1 cellular context compared by ENCODE assay signal in genomic region chr1:220732621-220733020, GRCh38.
TF ChIP-seq lines count a peak whose summit lies in the region.

No MANE protein-coding gene starts in this region.

TF ChIP-seq in H1, 55 proteins besides CTCF, POLR2A, EP300 and RAD21:
- no peak for TF ChIP-seq POLR2AphosphoS5 (IDR thresholded peaks at IDR 0.05; ENCODE audit: low read depth, low read length)
- no peak for TF ChIP-seq YY1 (IDR thresholded peaks at IDR 0.05; ENCODE audit: low read depth, low read length)
- TF ChIP-seq SP1 (IDR thresholded peaks at IDR 0.05; ENCODE audit: low read depth, low read length): no peak
- TF ChIP-seq CEBPB (IDR thresholded peaks at IDR 0.05; ENCODE audit: low read depth, low read length): no peak
- TF ChIP-seq SIN3A (conservative IDR thresholded peaks at IDR 0.05 in 1 of 2, IDR thresholded peaks at IDR 0.05 in 1 of 2; ENCODE audit: low read depth in 1 of 2, low read length in 2 of 2): no peak
- no peak for TF ChIP-seq TAF7 (optimal IDR thresholded peaks at IDR 0.05; ENCODE audit: borderline replicate concordance, low read depth, low read length)
- no peak for TF ChIP-seq MAFK (IDR thresholded peaks at IDR 0.05; ENCODE audit: low read depth, low read length)
- TF ChIP-seq BRCA1 (IDR thresholded peaks at IDR 0.05; ENCODE audit: low read depth, low read length): no peak
- TF ChIP-seq, protein P1, sequence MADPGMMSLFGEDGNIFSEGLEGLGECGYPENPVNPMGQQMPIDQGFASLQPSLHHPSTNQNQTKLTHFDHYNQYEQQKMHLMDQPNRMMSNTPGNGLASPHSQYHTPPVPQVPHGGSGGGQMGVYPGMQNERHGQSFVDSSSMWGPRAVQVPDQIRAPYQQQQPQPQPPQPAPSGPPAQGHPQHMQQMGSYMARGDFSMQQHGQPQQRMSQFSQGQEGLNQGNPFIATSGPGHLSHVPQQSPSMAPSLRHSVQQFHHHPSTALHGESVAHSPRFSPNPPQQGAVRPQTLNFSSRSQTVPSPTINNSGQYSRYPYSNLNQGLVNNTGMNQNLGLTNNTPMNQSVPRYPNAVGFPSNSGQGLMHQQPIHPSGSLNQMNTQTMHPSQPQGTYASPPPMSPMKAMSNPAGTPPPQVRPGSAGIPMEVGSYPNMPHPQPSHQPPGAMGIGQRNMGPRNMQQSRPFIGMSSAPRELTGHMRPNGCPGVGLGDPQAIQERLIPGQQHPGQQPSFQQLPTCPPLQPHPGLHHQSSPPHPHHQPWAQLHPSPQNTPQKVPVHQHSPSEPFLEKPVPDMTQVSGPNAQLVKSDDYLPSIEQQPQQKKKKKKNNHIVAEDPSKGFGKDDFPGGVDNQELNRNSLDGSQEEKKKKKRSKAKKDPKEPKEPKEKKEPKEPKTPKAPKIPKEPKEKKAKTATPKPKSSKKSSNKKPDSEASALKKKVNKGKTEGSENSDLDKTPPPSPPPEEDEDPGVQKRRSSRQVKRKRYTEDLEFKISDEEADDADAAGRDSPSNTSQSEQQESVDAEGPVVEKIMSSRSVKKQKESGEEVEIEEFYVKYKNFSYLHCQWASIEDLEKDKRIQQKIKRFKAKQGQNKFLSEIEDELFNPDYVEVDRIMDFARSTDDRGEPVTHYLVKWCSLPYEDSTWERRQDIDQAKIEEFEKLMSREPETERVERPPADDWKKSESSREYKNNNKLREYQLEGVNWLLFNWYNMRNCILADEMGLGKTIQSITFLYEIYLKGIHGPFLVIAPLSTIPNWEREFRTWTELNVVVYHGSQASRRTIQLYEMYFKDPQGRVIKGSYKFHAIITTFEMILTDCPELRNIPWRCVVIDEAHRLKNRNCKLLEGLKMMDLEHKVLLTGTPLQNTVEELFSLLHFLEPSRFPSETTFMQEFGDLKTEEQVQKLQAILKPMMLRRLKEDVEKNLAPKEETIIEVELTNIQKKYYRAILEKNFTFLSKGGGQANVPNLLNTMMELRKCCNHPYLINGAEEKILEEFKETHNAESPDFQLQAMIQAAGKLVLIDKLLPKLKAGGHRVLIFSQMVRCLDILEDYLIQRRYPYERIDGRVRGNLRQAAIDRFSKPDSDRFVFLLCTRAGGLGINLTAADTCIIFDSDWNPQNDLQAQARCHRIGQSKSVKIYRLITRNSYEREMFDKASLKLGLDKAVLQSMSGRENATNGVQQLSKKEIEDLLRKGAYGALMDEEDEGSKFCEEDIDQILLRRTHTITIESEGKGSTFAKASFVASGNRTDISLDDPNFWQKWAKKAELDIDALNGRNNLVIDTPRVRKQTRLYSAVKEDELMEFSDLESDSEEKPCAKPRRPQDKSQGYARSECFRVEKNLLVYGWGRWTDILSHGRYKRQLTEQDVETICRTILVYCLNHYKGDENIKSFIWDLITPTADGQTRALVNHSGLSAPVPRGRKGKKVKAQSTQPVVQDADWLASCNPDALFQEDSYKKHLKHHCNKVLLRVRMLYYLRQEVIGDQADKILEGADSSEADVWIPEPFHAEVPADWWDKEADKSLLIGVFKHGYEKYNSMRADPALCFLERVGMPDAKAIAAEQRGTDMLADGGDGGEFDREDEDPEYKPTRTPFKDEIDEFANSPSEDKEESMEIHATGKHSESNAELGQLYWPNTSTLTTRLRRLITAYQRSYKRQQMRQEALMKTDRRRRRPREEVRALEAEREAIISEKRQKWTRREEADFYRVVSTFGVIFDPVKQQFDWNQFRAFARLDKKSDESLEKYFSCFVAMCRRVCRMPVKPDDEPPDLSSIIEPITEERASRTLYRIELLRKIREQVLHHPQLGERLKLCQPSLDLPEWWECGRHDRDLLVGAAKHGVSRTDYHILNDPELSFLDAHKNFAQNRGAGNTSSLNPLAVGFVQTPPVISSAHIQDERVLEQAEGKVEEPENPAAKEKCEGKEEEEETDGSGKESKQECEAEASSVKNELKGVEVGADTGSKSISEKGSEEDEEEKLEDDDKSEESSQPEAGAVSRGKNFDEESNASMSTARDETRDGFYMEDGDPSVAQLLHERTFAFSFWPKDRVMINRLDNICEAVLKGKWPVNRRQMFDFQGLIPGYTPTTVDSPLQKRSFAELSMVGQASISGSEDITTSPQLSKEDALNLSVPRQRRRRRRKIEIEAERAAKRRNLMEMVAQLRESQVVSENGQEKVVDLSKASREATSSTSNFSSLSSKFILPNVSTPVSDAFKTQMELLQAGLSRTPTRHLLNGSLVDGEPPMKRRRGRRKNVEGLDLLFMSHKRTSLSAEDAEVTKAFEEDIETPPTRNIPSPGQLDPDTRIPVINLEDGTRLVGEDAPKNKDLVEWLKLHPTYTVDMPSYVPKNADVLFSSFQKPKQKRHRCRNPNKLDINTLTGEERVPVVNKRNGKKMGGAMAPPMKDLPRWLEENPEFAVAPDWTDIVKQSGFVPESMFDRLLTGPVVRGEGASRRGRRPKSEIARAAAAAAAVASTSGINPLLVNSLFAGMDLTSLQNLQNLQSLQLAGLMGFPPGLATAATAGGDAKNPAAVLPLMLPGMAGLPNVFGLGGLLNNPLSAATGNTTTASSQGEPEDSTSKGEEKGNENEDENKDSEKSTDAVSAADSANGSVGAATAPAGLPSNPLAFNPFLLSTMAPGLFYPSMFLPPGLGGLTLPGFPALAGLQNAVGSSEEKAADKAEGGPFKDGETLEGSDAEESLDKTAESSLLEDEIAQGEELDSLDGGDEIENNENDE (IDR thresholded peaks at IDR 0.05; ENCODE audit: insufficient replicate concordance, low read length): no peak
- no peak for TF ChIP-seq KDM1A (IDR thresholded peaks at IDR 0.05; ENCODE audit: borderline replicate concordance, low read length)
